In genomic region chr5:81208904-81209303, GRCh38 we compare ENCODE assay signal across 15 cellular contexts. TPM values are rescaled to one million over a fixed set of nuclear protein-coding genes. Genes with fewer than 3 reads are reported as not detected.
"Had no signal": no experiment of that assay in that cellular context is flagged by ENCODE, and none has a peak within 500 bp of the region (broad histone marks: within the 10 kb centered on the region; RNA-seq: fewer than 3 reads in every experiment).

No MANE protein-coding gene starts in this region.

- H3K27ac ChIP-seq: body of pancreas, left lung, neutrophil had no signal

- H3K27me3 ChIP-seq: body of pancreas, left lung, neutrophil had no signal

- H3K36me3 ChIP-seq: left lung, neutrophil had no signal

- H3K4me3 ChIP-seq: body of pancreas, left lung had no signal

- H3K9me3 ChIP-seq: body of pancreas, left lung, neutrophil had no signal

- ATAC-seq: body of pancreas; left lung; natural killer cell; stimulated activated effector memory CD8-positive, alpha-beta T cell treated with anti-CD3 and anti-CD28 coated beads, Interleukin-12 subunit alpha, Interleukin-12 subunit beta, amount 100 ng/mL, for 72 hours had no signal

- H3K4me1 ChIP-seq: left lung had no signal

- DNase-seq: activated CD4-positive, alpha-beta T cell treated with anti-CD3 and anti-CD28 coated beads for 1 hour; activated CD4-positive, alpha-beta T cell treated with anti-CD3 and anti-CD28 coated beads, Interleukin-2, amount 50 U/mL, for 4 hours; activated gamma-delta T cell; activated T-cell treated with anti-CD3 and anti-CD28 coated beads, Interleukin-2, amount 50 U/mL, for 4 hours; amygdala; body of pancreas; cerebellar nuclear complex; effector memory CD4-positive, alpha-beta T cell; left lung; mesenchymal stem cell; natural killer cell; SW 1271 had no signal

RNA-seq across cellular contexts. Expression of gene CKMT2, which starts 24.2 kb away (rescaled TPM):
- total RNA-seq: activated T-cell treated with anti-CD3 and anti-CD28 coated beads, Interleukin-2, amount 50 U/mL, for 4 hours; epithelial cell of proximal tubule; natural killer cell had no signal
